Comparison of ENCODE assay signal across 9 cellular contexts in genomic region chr15:64443747-64444621, GRCh38. TPM values are rescaled to one million over a fixed set of nuclear protein-coding genes. Genes with fewer than 3 reads are reported as not detected.
DNase-seq lines count a peak whose midpoint lies in the region; ATAC-seq and TF ChIP-seq lines count a peak whose summit lies in the region.
"Had no signal": no experiment of that assay in that cellular context is flagged by ENCODE, and none has a peak within 500 bp of the region (broad histone marks: within the 10 kb centered on the region; RNA-seq: fewer than 3 reads in every experiment).

No MANE protein-coding gene starts in this region.

- CTCF ChIA-PET in PC-9 (lab: Charles Lee): no interaction called here

- H3K4me3 ChIP-seq in PC-9 (peak overlapping the region; percentile 35; the same call in 1 of the 2 replicates), epithelial cell of proximal tubule (ENCODE audit: low read depth, low read length) (peak overlapping the region; percentile 3), upper lobe of right lung (no peak overlapping the region)
- H3K4me3 ChIP-seq: lung had no signal

- H3K36me3 Mint-ChIP-seq in stimulated activated effector memory CD8-positive, alpha-beta T cell treated with anti-CD3 and anti-CD28 coated beads, Interleukin-12 subunit alpha, Interleukin-12 subunit beta, amount 100 ng/mL, for 72 hours: peaks cover 61% of the 10 kb centered on the region

- peaks cover 25% of the 10 kb centered on the region for H3K4me1 ChIP-seq in PC-9 (replicated peaks; ENCODE audit: insufficient read depth)
- H3K4me1 ChIP-seq in upper lobe of right lung: peaks cover 6% of the 10 kb centered on the region

- DNase-seq in EH (ENCODE audit: low read depth) (peak; percentile 84), PC-9 (peak; percentile 26 to 80), epithelial cell of proximal tubule (ENCODE audit: low read depth) (peak; percentile 69), upper lobe of right lung (no peak), NCI-H526 (lab: John Stamatoyannopoulos, UW) (no peak), SHP77 (lab: John Stamatoyannopoulos, UW) (no peak)
- DNase-seq in stimulated activated effector memory CD8-positive, alpha-beta T cell treated with anti-CD3 and anti-CD28 coated beads, Interleukin-12 subunit alpha, Interleukin-12 subunit beta, amount 100 ng/mL, for 72 hours (ENCODE audit: low spot score in 2 of 2): no peak

- POLR2A ChIA-PET in PC-9 (lab: Charles Lee; ENCODE audit: unreplicated experiment): interaction anchor here (0.5 to 0.7 kb wide), 5 partner anchors 14 to 71 kb away, joined by 3 to 7 read pairs (median 3); no protein-coding TSS in a partner anchor

- intact Hi-C loops in PC-9 (cut with micrococcal nuclease; ENCODE audit: unreplicated experiment) (no loop called here), upper lobe of right lung (cut with DNase I) (no loop called here)

- H3K4me2 ChIP-seq in PC-9: peak overlapping the region; percentile 74

- H2AFZ ChIP-seq in PC-9: no peak overlapping the region

- TF ChIP-seq CTCF in PC-9 (conservative IDR thresholded peaks at IDR 0.05) (no peak), epithelial cell of proximal tubule (conservative IDR thresholded peaks at IDR 0.05; ENCODE audit: low read depth, low read length) (no peak), upper lobe of right lung (IDR thresholded peaks at IDR 0.05) (no peak)

- H3K27me3 ChIP-seq in PC-9 (ENCODE audit: insufficient read depth, low read depth) (no peaks in the 10 kb centered on the region), upper lobe of right lung (no peaks in the 10 kb centered on the region)

- H3K9me2 ChIP-seq in PC-9 (ENCODE audit: insufficient read depth): no peaks in the 10 kb centered on the region

- H3K4me3 Mint-ChIP-seq in stimulated activated effector memory CD8-positive, alpha-beta T cell treated with anti-CD3 and anti-CD28 coated beads, Interleukin-12 subunit alpha, Interleukin-12 subunit beta, amount 100 ng/mL, for 72 hours: peak overlapping the region; percentile 51

- TSS peak; percentile 39 for BruUV-seq in PC-9 (replicated peaks; lab: Mats Ljungman, UMichigan)

- peak; percentile 67 for ATAC-seq in GM21576 (IDR thresholded peaks at IDR 0.05; ENCODE audit: unreplicated experiment)
- peak; percentile 94 for ATAC-seq in stimulated activated effector memory CD8-positive, alpha-beta T cell treated with anti-CD3 and anti-CD28 coated beads, Interleukin-12 subunit alpha, Interleukin-12 subunit beta, amount 100 ng/mL, for 72 hours
- ATAC-seq in upper lobe of right lung: no peak

- no peaks in the 10 kb centered on the region for H4K20me1 ChIP-seq in PC-9 (ENCODE audit: insufficient read depth)

- no peaks in the 10 kb centered on the region for H3K9me3 ChIP-seq in PC-9 (ENCODE audit: insufficient read depth, low read depth)
- no peaks in the 10 kb centered on the region for H3K9me3 ChIP-seq in upper lobe of right lung

- H3K4me1 Mint-ChIP-seq in stimulated activated effector memory CD8-positive, alpha-beta T cell treated with anti-CD3 and anti-CD28 coated beads, Interleukin-12 subunit alpha, Interleukin-12 subunit beta, amount 100 ng/mL, for 72 hours: peaks cover 43% of the 10 kb centered on the region

- no peaks in the 10 kb centered on the region for H3K79me2 ChIP-seq in PC-9 (ENCODE audit: low read depth)

- H3F3A ChIP-seq in PC-9 (ENCODE audit: insufficient read depth, low read depth): peaks cover 27% of the 10 kb centered on the region

- H3K36me3 ChIP-seq in PC-9 (ENCODE audit: low read depth) (no peaks in the 10 kb centered on the region; the same call in 1 of the 2 replicates), upper lobe of right lung (peaks cover 28% of the 10 kb centered on the region)

- H3K27ac Mint-ChIP-seq in stimulated activated effector memory CD8-positive, alpha-beta T cell treated with anti-CD3 and anti-CD28 coated beads, Interleukin-12 subunit alpha, Interleukin-12 subunit beta, amount 100 ng/mL, for 72 hours: peak overlapping the region; percentile 48

- H3K27ac ChIP-seq in PC-9 (peak overlapping the region; percentile 82), upper lobe of right lung (no peak overlapping the region)

- no peaks in the 10 kb centered on the region for H3K9me3 Mint-ChIP-seq in stimulated activated effector memory CD8-positive, alpha-beta T cell treated with anti-CD3 and anti-CD28 coated beads, Interleukin-12 subunit alpha, Interleukin-12 subunit beta, amount 100 ng/mL, for 72 hours

RNA-seq across cellular contexts. Expression of gene ZNF609, which starts 16.4 kb away (rescaled TPM):
- total RNA-seq in PC-9 (2021) (37.8 and 38.6 TPM in 2 replicates), epithelial cell of proximal tubule (11.0 and 11.6 TPM in 2 replicates), upper lobe of right lung (45.4 TPM)

RNA-seq across cellular contexts. Expression of gene TRIP4, which starts 56.3 kb away (rescaled TPM):
- total RNA-seq in PC-9 (2021) (15.5 and 18.1 TPM in 2 replicates), epithelial cell of proximal tubule (6.7 and 9.4 TPM in 2 replicates), upper lobe of right lung (27.5 TPM)

Comparison
In these comparisons a context has a peak if more than half of its experiments do, and no peak if none do; other contexts are left out.
1. DNase-seq: peak in EH (single experiment), PC-9 (2 of 2) and epithelial cell of proximal tubule (single experiment); none in stimulated activated effector memory CD8-positive, alpha-beta T cell treated with anti-CD3 and anti-CD28 coated beads, Interleukin-12 subunit alpha, Interleukin-12 subunit beta, amount 100 ng/mL, for 72 hours (0 of 2), upper lobe of right lung (single experiment), NCI-H526 (0 of 2) and SHP77 (0 of 2).